In the genomic region with DNA sequence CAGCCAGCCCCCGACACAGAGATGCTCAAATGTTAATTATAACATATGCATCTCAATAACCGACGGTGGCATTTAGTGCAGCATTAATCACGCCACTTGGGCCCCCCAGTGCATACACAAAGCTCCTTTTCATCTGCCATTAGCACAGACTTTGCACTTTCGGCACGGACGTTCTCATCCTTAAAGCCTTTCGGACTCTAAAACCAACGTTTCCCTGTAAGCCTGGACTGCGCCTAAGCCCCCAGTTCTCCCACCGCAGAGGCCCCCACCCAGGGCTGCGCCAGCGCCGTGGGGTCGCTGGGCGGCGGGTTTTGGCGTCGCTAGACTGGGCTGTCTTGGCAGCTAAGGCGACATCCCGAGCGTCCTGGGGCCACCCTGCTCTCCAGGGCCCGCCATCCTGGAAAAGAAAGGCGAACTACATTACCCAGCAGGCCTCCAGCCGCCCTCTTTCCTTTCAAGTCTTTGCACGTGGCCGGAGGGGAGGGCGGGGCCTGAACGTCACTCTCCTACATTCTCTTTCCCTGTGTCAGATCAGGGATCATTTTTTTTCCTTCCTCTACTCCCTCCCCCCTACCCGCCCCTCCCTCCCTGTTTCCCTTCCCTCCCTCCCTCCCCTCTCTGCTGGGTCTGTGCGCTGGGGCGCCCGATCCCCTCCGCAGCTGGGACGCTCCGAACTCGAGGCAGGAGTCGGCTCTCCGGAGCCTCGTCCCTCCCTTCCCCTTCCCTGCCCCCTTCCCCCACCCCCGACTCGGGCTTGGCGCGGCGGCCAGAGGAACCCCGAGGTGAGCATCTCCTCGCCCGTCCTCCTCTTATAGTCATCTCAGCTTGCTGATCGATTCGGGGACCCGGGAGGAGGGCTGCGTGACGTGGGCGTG, we compare ENCODE assay signal across 7 cellular contexts.
DNase-seq lines count a peak whose midpoint lies in the region; ATAC-seq and TF ChIP-seq lines count a peak whose summit lies in the region.

Gene CTIF (plus strand): TSS at position 501 of the 875 bp plus-strand sequence. CDS start 80,535 bp downstream, outside the sequence.

- ATAC-seq in GM18511 (IDR thresholded peaks at IDR 0.05; ENCODE audit: unreplicated experiment): peak; percentile 74
- ATAC-seq in HG02973 (IDR thresholded peaks at IDR 0.05; ENCODE audit: unreplicated experiment): peak; percentile 83

- TF ChIP-seq CTCF in brain microvascular endothelial cell (IDR thresholded peaks at IDR 0.05; ENCODE audit: low read depth, low read length, missing control alignments) (no peak), retinal pigment epithelial cell (conservative IDR thresholded peaks at IDR 0.05; ENCODE audit: low read depth, low read length) (no peak)

- H3K27me3 ChIP-seq in brain microvascular endothelial cell (replicated peaks): no peaks in the 10 kb centered on the region

- peak within 1 kb of the TSS; percentile 59 for H3K27ac ChIP-seq in brain microvascular endothelial cell

- H3K4me3 ChIP-seq in brain microvascular endothelial cell (ENCODE audit: low read depth, low read length): peak within 1 kb of the TSS; percentile 85
- H3K4me3 ChIP-seq in retinal pigment epithelial cell (ENCODE audit: low read length): peak within 1 kb of the TSS; percentile 85

- DNase-seq in NCI-H2029 (lab: John Stamatoyannopoulos, UW) (peak; percentile 89), T1000 (lab: John Stamatoyannopoulos, UW) (peak; percentile 86), brain microvascular endothelial cell (peak; percentile 99), iPS DF 19.7 (ENCODE audit: low read depth, low spot score) (peak; percentile 94), retinal pigment epithelial cell (ENCODE audit: low read depth) (peak; percentile 85)

- H3K36me3 ChIP-seq in brain microvascular endothelial cell (replicated peaks): no peaks in the 10 kb centered on the region

- in situ Hi-C loops in brain microvascular endothelial cell (cut with HindIII; ENCODE audit: low pct_ligation_motif_present, low sequenced_read_pairs): no loop called here

Comparison
In these comparisons a context has a peak if more than half of its experiments do, and no peak if none do; other contexts are left out.
1. Peak in every context shown above with its lines: DNase-seq, ATAC-seq, H3K4me3 ChIP-seq and H3K27ac ChIP-seq.